8 cellular contexts compared by ENCODE assay signal in the genomic region with DNA sequence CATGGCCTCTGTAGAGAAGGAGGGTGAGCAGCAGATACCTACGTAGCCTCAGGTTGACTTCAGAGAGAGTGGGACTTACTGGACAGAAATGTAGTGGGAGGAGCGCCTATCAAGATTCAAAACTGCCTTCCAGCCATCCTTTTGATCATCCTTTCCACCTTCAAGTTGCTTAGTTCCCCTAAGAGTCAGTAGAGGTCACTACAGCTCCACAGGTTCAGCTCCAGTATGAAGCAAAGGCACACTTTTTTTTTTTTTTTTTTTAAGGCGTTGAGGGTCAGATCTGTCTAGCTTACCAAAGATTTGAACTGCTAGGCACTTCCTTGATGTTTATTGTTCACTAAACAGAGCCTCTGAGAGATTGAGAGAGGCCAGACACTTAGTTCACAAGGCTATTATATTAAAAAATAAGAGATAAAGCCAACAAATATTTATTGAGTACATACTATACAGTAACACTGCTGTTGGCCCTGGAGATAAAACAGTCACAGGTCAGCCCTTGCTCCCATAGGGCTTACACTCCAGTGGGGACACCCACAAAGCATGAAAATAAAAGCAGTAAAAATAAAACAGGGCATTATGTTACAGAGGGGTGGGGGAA. TPM values are rescaled to one million over a fixed set of nuclear protein-coding genes. Genes with fewer than 3 reads are reported as not detected.
A peak's percentile ranks its signal among the peaks of the same experiment; 100 is the strongest.
DNase-seq lines count a peak whose midpoint lies in the region; ATAC-seq, FAIRE-seq and TF ChIP-seq lines count a peak whose summit lies in the region.

No MANE protein-coding gene starts in this region.

- H3K9me3 Mint-ChIP-seq in CD4-positive, CD25-positive, alpha-beta regulatory T cell, result no peaks in the 10 kb centered on the region
- no peaks in the 10 kb centered on the region for H3K9me3 Mint-ChIP-seq in activated T-cell treated with anti-CD3 and anti-CD28 coated beads, Interleukin-2, amount 50 U/mL, for 72 hours

- H3K4me3 Mint-ChIP-seq in CD4-positive, CD25-positive, alpha-beta regulatory T cell, result peak overlapping the region in 3 of 4 donors; percentile 52 to 91 (median 80)
- H3K4me3 Mint-ChIP-seq in activated T-cell treated with anti-CD3 and anti-CD28 coated beads, Interleukin-2, amount 50 U/mL, for 72 hours, result no peak overlapping the region

- H3K4me1 Mint-ChIP-seq in CD4-positive, CD25-positive, alpha-beta regulatory T cell, result peaks cover 9 to 49% (median 24%) of the 10 kb centered on the region in 4 donors
- peaks cover 35% of the 10 kb centered on the region for H3K4me1 Mint-ChIP-seq in activated T-cell treated with anti-CD3 and anti-CD28 coated beads, Interleukin-2, amount 50 U/mL, for 72 hours (ENCODE audit: low read depth)

- no peaks in the 10 kb centered on the region for H3K27me3 Mint-ChIP-seq in CD4-positive, CD25-positive, alpha-beta regulatory T cell
- no peaks in the 10 kb centered on the region for H3K27me3 Mint-ChIP-seq in activated T-cell treated with anti-CD3 and anti-CD28 coated beads, Interleukin-2, amount 50 U/mL, for 72 hours (ENCODE audit: low read depth)

- H3K27ac ChIP-seq in CD4-positive, CD25-positive, alpha-beta regulatory T cell (ENCODE audit: insufficient read depth, low read length, poor library complexity, severe bottlenecking), result peak overlapping the region; percentile 47

- H3K9me3 ChIP-seq in CD4-positive, CD25-positive, alpha-beta regulatory T cell (ENCODE audit: control insufficient read depth in 2 of 2, low read length in 2 of 2), result no peaks in the 10 kb centered on the region

- H3K27ac Mint-ChIP-seq in CD4-positive, CD25-positive, alpha-beta regulatory T cell, result peak overlapping the region; percentile 7 to 87 (median 80)
- H3K27ac Mint-ChIP-seq in activated T-cell treated with anti-CD3 and anti-CD28 coated beads, Interleukin-2, amount 50 U/mL, for 72 hours, result peak overlapping the region; percentile 77

- peaks cover 27% of the 10 kb centered on the region for H3K4me1 ChIP-seq in CD4-positive, CD25-positive, alpha-beta regulatory T cell (ENCODE audit: control insufficient read depth, insufficient read depth, low read length, poor library complexity, severe bottlenecking)

- ATAC-seq in CD4-positive, CD25-positive, alpha-beta regulatory T cell (ENCODE audit: low read depth in 2 of 2), result peak; percentile 46 to 54
- peak; percentile 39 to 44 for ATAC-seq in activated T-cell treated with anti-CD3 and anti-CD28 coated beads, Interleukin-2, amount 50 U/mL, for 72 hours (replicated peaks in 1 of 2)
- ATAC-seq in HG03469 (IDR thresholded peaks at IDR 0.05; ENCODE audit: unreplicated experiment), result no peak
- ATAC-seq in HG03457 (IDR thresholded peaks at IDR 0.05; ENCODE audit: unreplicated experiment), result no peak

- no peaks in the 10 kb centered on the region for H3K27me3 ChIP-seq in CD4-positive, CD25-positive, alpha-beta regulatory T cell (ENCODE audit: control insufficient read depth, insufficient read depth, low read length)

- peak; percentile 69 for TF ChIP-seq CTCF in foreskin fibroblast (IDR thresholded peaks at IDR 0.05; ENCODE audit: low read depth, low read length)

- H3K36me3 Mint-ChIP-seq in CD4-positive, CD25-positive, alpha-beta regulatory T cell, result peaks cover 27% of the 10 kb centered on the region
- H3K36me3 Mint-ChIP-seq in activated T-cell treated with anti-CD3 and anti-CD28 coated beads, Interleukin-2, amount 50 U/mL, for 72 hours (ENCODE audit: insufficient read depth in 2 of 2), result peaks cover 9 to 20% of the 10 kb centered on the region in 2 donors

- peak; percentile 94 for FAIRE-seq in GM19239 (lab: Jason Lieb, UNC)

- H3K36me3 ChIP-seq in CD4-positive, CD25-positive, alpha-beta regulatory T cell (ENCODE audit: control insufficient read depth, insufficient read depth, low read length), result peaks cover 39% of the 10 kb centered on the region

- no peak overlapping the region for H3K4me3 ChIP-seq in CD4-positive, CD25-positive, alpha-beta regulatory T cell (ENCODE audit: low read depth, low read length)
- no peak overlapping the region for H3K4me3 ChIP-seq in foreskin fibroblast (ENCODE audit: low read depth in 1 of 2, low read length in 2 of 2)

- peak; percentile 42 to 88 (median 75) for DNase-seq in CD4-positive, CD25-positive, alpha-beta regulatory T cell
- DNase-seq in GM19239 (ENCODE audit: insufficient read length, low spot score) (peak; percentile 76), NCI-H526 treated with DMSO at 0.1 percent for 48 hours (lab: John Stamatoyannopoulos, UW) (peak; percentile 23), foreskin fibroblast (peak; percentile 65 to 88), pons (ENCODE audit: low spot score) (peak; percentile 86)
- peak; percentile 56 to 63 for DNase-seq in activated T-cell treated with anti-CD3 and anti-CD28 coated beads, Interleukin-2, amount 50 U/mL, for 72 hours

RNA-seq across cellular contexts. Expression of gene RNF227, which starts 3.1 kb away (rescaled TPM):
- 2.4 TPM for total RNA-seq in CD4-positive, CD25-positive, alpha-beta regulatory T cell
- polyA plus RNA-seq in CD4-positive, CD25-positive, alpha-beta regulatory T cell, result 1 to 10 TPM in 3 of 4 donors, under 1 TPM in 1; 0.92 to 5.0 (median 2.9) TPM
- total RNA-seq in activated T-cell treated with anti-CD3 and anti-CD28 coated beads, Interleukin-2, amount 50 U/mL, for 72 hours, result 1 to 10 TPM; 2.5 to 3.7 TPM

RNA-seq across cellular contexts. Expression of gene KCNAB3, which starts 16.6 kb away (rescaled TPM):
- total RNA-seq in CD4-positive, CD25-positive, alpha-beta regulatory T cell, result 8.0 TPM
- under 1 TPM in 3 of 4 donors, not detected in 1; 0.06 to 0.33 (median 0.08) TPM for polyA plus RNA-seq in CD4-positive, CD25-positive, alpha-beta regulatory T cell
- total RNA-seq in activated T-cell treated with anti-CD3 and anti-CD28 coated beads, Interleukin-2, amount 50 U/mL, for 72 hours, result 10 to 100 TPM; 10.2 to 10.3 TPM

RNA-seq across cellular contexts. Expression of gene TRAPPC1, which starts 18.7 kb away (rescaled TPM):
- 114 TPM for total RNA-seq in CD4-positive, CD25-positive, alpha-beta regulatory T cell
- polyA plus RNA-seq in CD4-positive, CD25-positive, alpha-beta regulatory T cell, result 100 to 1,000 TPM; 218 to 297 (median 243) TPM
- 100 to 1,000 TPM; 139 to 150 TPM for total RNA-seq in activated T-cell treated with anti-CD3 and anti-CD28 coated beads, Interleukin-2, amount 50 U/mL, for 72 hours

RNA-seq across cellular contexts. Expression of gene CNTROB, which starts 19.0 kb away (rescaled TPM):
- total RNA-seq in CD4-positive, CD25-positive, alpha-beta regulatory T cell, result 40.9 TPM
- polyA plus RNA-seq in CD4-positive, CD25-positive, alpha-beta regulatory T cell, result 10 to 100 TPM in 1 of 4 donors, 1 to 10 TPM in 3; 5.0 to 12.3 (median 7.1) TPM
- 10 to 100 TPM; 61.0 to 62.6 TPM for total RNA-seq in activated T-cell treated with anti-CD3 and anti-CD28 coated beads, Interleukin-2, amount 50 U/mL, for 72 hours

RNA-seq across cellular contexts. Expression of gene CHD3, which starts 24.4 kb away (rescaled TPM):
- total RNA-seq in CD4-positive, CD25-positive, alpha-beta regulatory T cell, result 273 TPM
- 1 to 10 TPM; 5.0 to 9.0 (median 7.2) TPM for polyA plus RNA-seq in CD4-positive, CD25-positive, alpha-beta regulatory T cell
- 100 to 1,000 TPM; 133 to 140 TPM for total RNA-seq in activated T-cell treated with anti-CD3 and anti-CD28 coated beads, Interleukin-2, amount 50 U/mL, for 72 hours

Comparison
In these comparisons a context has a peak if more than half of its experiments do, and no peak if none do; other contexts are left out.
1. ATAC-seq: peak in CD4-positive, CD25-positive, alpha-beta regulatory T cell (2 of 2) and activated T-cell treated with anti-CD3 and anti-CD28 coated beads, Interleukin-2, amount 50 U/mL, for 72 hours (2 of 2); none in HG03469 (single experiment) and HG03457 (single experiment).
2. DNase-seq: peak in every context shown above with its lines; median percentile 86 in pons; 76 in foreskin fibroblast; 76 in GM19239; 75 in CD4-positive, CD25-positive, alpha-beta regulatory T cell; 60 in activated T-cell treated with anti-CD3 and anti-CD28 coated beads, Interleukin-2, amount 50 U/mL, for 72 hours; 23 in NCI-H526 treated with DMSO at 0.1 percent for 48 hours.
3. H3K4me3 Mint-ChIP-seq: peak in CD4-positive, CD25-positive, alpha-beta regulatory T cell (3 of 4); none in activated T-cell treated with anti-CD3 and anti-CD28 coated beads, Interleukin-2, amount 50 U/mL, for 72 hours (0 of 2).